ENCODE assay signal across 9 cellular contexts in the genomic region with DNA sequence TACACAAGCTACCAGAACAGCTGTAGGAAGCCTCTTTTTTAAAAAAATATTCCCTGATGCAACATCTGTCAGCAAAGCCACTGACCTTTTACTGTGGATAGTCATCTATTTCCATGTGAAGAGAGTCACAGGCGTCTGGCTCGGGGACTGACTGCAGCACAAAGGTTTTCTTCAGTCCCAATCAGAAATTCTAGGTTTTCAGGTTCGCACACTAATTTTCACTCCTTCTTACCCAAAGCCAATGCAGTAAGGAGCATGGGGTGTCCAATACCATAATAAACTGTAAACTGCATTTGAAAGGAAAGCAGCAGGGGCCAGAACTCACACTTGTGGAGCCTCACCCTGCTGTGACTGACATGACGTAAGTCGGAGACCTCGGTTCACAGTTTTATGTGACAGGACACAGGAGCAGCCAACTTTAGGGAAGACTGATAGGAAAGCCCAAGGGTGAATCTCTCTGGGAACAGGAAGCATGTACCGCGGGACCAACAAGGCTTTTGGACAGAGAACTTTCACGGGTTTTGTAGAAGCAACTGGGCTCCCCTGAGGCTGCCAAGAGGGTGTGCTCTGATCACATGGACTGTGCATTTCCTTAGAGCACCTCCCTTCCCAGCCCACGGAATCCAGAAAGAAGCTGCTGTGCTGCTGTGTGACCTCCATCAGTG. TPM values are rescaled to one million over a fixed set of nuclear protein-coding genes. Genes with fewer than 3 reads are reported as not detected.
A peak's percentile ranks its signal among the peaks of the same experiment; 100 is the strongest.
DNase-seq lines count a peak whose midpoint lies in the region; ATAC-seq and TF ChIP-seq lines count a peak whose summit lies in the region.
"Had no signal": no experiment of that assay in that cellular context is flagged by ENCODE, and none has a peak within 500 bp of the region (broad histone marks: within the 10 kb centered on the region; RNA-seq: fewer than 3 reads in every experiment).

No MANE protein-coding gene starts in this region.

- intact Hi-C loops in esophagus squamous epithelium (cut with DNase I), result no loop called here
- intact Hi-C loops in testis (cut with DNase I; ENCODE audit: low total_unique reads), result no loop called here

- no peak for TF ChIP-seq POLR2A in esophagus squamous epithelium (IDR thresholded peaks at IDR 0.05)
- TF ChIP-seq POLR2A in testis (IDR thresholded peaks at IDR 0.05), result no peak

- ATAC-seq in GM18909 (IDR thresholded peaks at IDR 0.05; ENCODE audit: poor library complexity, unreplicated experiment), result no peak
- ATAC-seq in GM18907 (IDR thresholded peaks at IDR 0.05; ENCODE audit: unreplicated experiment), result no peak

- DNase-seq in RPMI7951 (ENCODE audit: low read depth) (peak; percentile 49), esophagus squamous epithelium (lab: John Stamatoyannopoulos, UW) (no peak), testis (peak; percentile 80), OCI-M2 (lab: John Stamatoyannopoulos, UW; ENCODE audit: unreplicated experiment) (no peak), NK-92 (lab: John Stamatoyannopoulos, UW; ENCODE audit: unreplicated experiment) (no peak)
- DNase-seq: KBM-7 had no signal

- H3K4me3 ChIP-seq in esophagus squamous epithelium, result peak overlapping the region in 3 of 4 donors; percentile 5 to 52 (median 23)
- H3K4me3 ChIP-seq in mesodermal cell (ENCODE audit: extremely low read depth, insufficient read depth, low read length, poor library complexity, severe bottlenecking), result no peak overlapping the region
- H3K4me3 ChIP-seq in testis, result peak overlapping the region; percentile 34

- no peak for TF ChIP-seq CTCF in esophagus squamous epithelium (IDR thresholded peaks at IDR 0.05)
- no peak for TF ChIP-seq CTCF in testis (IDR thresholded peaks at IDR 0.05)

- H3K9me3 ChIP-seq in esophagus squamous epithelium (no peaks in the 10 kb centered on the region), mesodermal cell (ENCODE audit: control insufficient read depth, low read length) (no peaks in the 10 kb centered on the region), testis (no peaks in the 10 kb centered on the region)

- H3K27me3 ChIP-seq in esophagus squamous epithelium (no peaks in the 10 kb centered on the region), testis (no peaks in the 10 kb centered on the region)

- H3K4me1 ChIP-seq in esophagus squamous epithelium (peaks cover 0 to 50% (median 15%) of the 10 kb centered on the region in 3 donors), mesodermal cell (ENCODE audit: control insufficient read depth, insufficient read depth, low read length, poor library complexity, severe bottlenecking) (peaks cover 32% of the 10 kb centered on the region), testis (peaks cover 19% of the 10 kb centered on the region)

- H3K36me3 ChIP-seq in esophagus squamous epithelium (no peaks in the 10 kb centered on the region), mesodermal cell (ENCODE audit: control insufficient read depth, insufficient read depth, low read length) (no peaks in the 10 kb centered on the region), testis (ENCODE audit: low read depth, missing control alignments) (no peaks in the 10 kb centered on the region)

- 23 to 54% methylated on average over 7 to 10 of the region's 10 CpGs for WGBS in esophagus squamous epithelium, 2 donors
- 23% methylated on average over 9 to 10 of the region's 10 CpGs for WGBS in mesodermal cell (ENCODE audit: insufficient coverage in 2 of 2), 2 experiments
- 41 to 44% methylated on average over 10 of the region's 10 CpGs for WGBS in testis, 2 donors

- peak overlapping the region; percentile 68 to 87 (median 79) for H3K27ac ChIP-seq in esophagus squamous epithelium
- peak overlapping the region; percentile 63 for H3K27ac ChIP-seq in mesodermal cell (ENCODE audit: low read depth, low read length, severe bottlenecking)
- peak overlapping the region; percentile 75 to 89 for H3K27ac ChIP-seq in testis

RNA-seq across cellular contexts. Expression of gene TMEM100, which starts 9.1 kb away (rescaled TPM):
- total RNA-seq in RPMI7951 (2014; rRNA removed; shearing (Covaris generic)), result 1.7 and 2.1 TPM in 2 replicates
- total RNA-seq in esophagus squamous epithelium, result 1 to 10 TPM in 3 of 4 donors, not detected in 1; 1.1 to 7.8 (median 3.1) TPM
- 86.9 TPM for polyA plus RNA-seq in mesodermal cell (2013, experiment 1 of 2)
- polyA plus RNA-seq in mesodermal cell (2013, experiment 2 of 2), result 98.4 TPM
- 1 to 10 TPM; 3.1 to 4.4 TPM for total RNA-seq in testis
- 5.8 TPM for polyA plus RNA-seq in testis (ENCODE audit: insufficient read depth, low read depth, low replicate concordance)

RNA-seq across cellular contexts. Expression of gene PCTP, which starts 19.1 kb away (rescaled TPM):
- 16.9 and 18.7 TPM in 2 replicates for total RNA-seq in RPMI7951 (2014; rRNA removed; shearing (Covaris generic))
- total RNA-seq in esophagus squamous epithelium (10 to 100 TPM in 2 of 4 donors, 1 to 10 TPM in 2; 6.9 to 13.6 (median 9.7) TPM), testis (10 to 100 TPM; 22.6 to 24.0 TPM)
- polyA plus RNA-seq in mesodermal cell (2013, experiment 1 of 2), result 40.8 TPM
- polyA plus RNA-seq in mesodermal cell (2013, experiment 2 of 2), result 35.8 TPM
- polyA plus RNA-seq in testis (ENCODE audit: insufficient read depth, low read depth, low replicate concordance), result 32.0 TPM

Comparison
In these comparisons a context has a peak if more than half of its experiments do, and no peak if none do; other contexts are left out.
1. DNase-seq: peak in RPMI7951 (single experiment) and testis (single experiment); none in esophagus squamous epithelium (single experiment), OCI-M2 (single experiment) and NK-92 (single experiment).
2. Peak in every context shown above with its lines, with median percentiles within 50 percentile points of each other: H3K27ac ChIP-seq.